2 cellular contexts compared by ENCODE assay signal in the genomic region with DNA sequence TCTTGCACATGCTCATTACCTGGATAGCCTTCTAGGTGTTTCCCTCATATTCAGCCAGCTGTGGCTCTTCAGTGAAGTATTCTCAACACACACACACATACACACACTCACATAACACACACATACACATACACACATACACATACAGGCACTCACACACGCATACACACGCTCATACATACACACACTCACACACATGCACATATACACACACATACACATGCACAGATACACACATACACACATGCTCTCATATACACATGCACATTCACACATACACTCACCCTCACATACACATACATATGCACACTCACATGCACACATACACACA.
TF ChIP-seq lines count a peak whose summit lies in the region.

No MANE protein-coding gene starts in this region.

TF ChIP-seq in IMR-90, 13 proteins besides CTCF, POLR2A, EP300 and RAD21:
- TF ChIP-seq RFX5 (IDR thresholded peaks at IDR 0.05; ENCODE audit: low read depth, low read length) (no peak), BHLHE40 (IDR thresholded peaks at IDR 0.05; ENCODE audit: low read depth, low read length) (no peak), NFE2L2 (IDR thresholded peaks at IDR 0.05; ENCODE audit: low read depth, low read length) (no peak), MAZ (IDR thresholded peaks at IDR 0.05; ENCODE audit: borderline replicate concordance, low read depth, low read length) (no peak), MAFK (IDR thresholded peaks at IDR 0.05; ENCODE audit: low read depth, low read length) (no peak), RCOR1 (IDR thresholded peaks at IDR 0.05; ENCODE audit: insufficient replicate concordance, low read length) (no peak), FOS (IDR thresholded peaks at IDR 0.05; ENCODE audit: low read depth, low read length) (no peak), SMC3 (IDR thresholded peaks at IDR 0.05; ENCODE audit: low read depth, low read length) (no peak), CHD1 (IDR thresholded peaks at IDR 0.05; ENCODE audit: low read depth, low read length) (no peak), CEBPB (IDR thresholded peaks at IDR 0.05; ENCODE audit: low read depth, low read length) (no peak), ELK1 (IDR thresholded peaks at IDR 0.05; ENCODE audit: borderline replicate concordance, low read depth, low read length) (no peak), MXI1 (IDR thresholded peaks at IDR 0.05; ENCODE audit: borderline replicate concordance, low read depth, low read length) (no peak), USF2 (IDR thresholded peaks at IDR 0.05; ENCODE audit: low read depth, low read length) (no peak)

TF ChIP-seq in H1, 55 proteins besides CTCF, POLR2A, EP300 and RAD21:
- TF ChIP-seq CTBP2 (IDR thresholded peaks at IDR 0.05; ENCODE audit: borderline replicate concordance, insufficient read depth, insufficient read length, low read length) (no peak), CEBPB (IDR thresholded peaks at IDR 0.05; ENCODE audit: low read depth, low read length) (no peak), GABPA (IDR thresholded peaks at IDR 0.05; ENCODE audit: borderline replicate concordance, insufficient read depth, low read length) (no peak), ATF3 (IDR thresholded peaks at IDR 0.05; ENCODE audit: insufficient read depth, low read depth, low read length) (no peak), RFX5 (IDR thresholded peaks at IDR 0.05; ENCODE audit: borderline replicate concordance, low read depth, low read length) (no peak), KDM4A (IDR thresholded peaks at IDR 0.05; ENCODE audit: low read depth, low read length, severe bottlenecking) (no peak), KDM5A (IDR thresholded peaks at IDR 0.05; ENCODE audit: low read length) (no peak), EZH2 (IDR thresholded peaks at IDR 0.05; ENCODE audit: low read depth, low read length, severe bottlenecking) (no peak), TAF1 (IDR thresholded peaks at IDR 0.05; ENCODE audit: low read depth, low read length) (no peak)
